Comparison of ENCODE assay signal across 8 cellular contexts in the genomic region with DNA sequence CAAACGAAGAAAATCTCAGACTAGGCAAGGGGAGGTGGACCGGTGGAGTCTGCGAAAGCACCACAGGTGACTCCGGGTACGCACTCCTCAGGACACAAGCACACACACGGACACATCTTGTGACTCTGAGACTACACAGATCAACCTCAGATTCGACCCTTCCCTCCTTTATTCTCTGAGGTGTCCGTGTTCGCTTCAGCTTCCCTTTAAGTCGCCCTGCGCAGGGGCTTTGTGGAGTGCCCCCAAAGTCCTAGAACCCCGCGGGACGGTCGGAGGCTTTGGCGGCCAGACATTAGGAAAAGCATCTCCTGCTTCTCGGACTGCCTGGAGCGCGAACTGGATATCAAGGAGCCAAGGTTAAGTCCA. TPM values are rescaled to one million over a fixed set of nuclear protein-coding genes. Genes with fewer than 3 reads are reported as not detected.
DNase-seq lines count a peak whose midpoint lies in the region; ATAC-seq, FAIRE-seq and TF ChIP-seq lines count a peak whose summit lies in the region.

No MANE protein-coding gene starts in this region.

- H3K27me3 Mint-ChIP-seq in astrocyte (ENCODE audit: low read depth, unreplicated experiment) = peaks cover 72% of the 10 kb centered on the region
- H3K27me3 Mint-ChIP-seq in CD8-positive, alpha-beta memory T cell = peaks cover 31 to 62% of the 10 kb centered on the region in 2 donors

- H3K4me2 ChIP-seq in astrocyte (ENCODE audit: low read length) = peak overlapping the region; percentile 86

- FAIRE-seq in astrocyte (lab: Jason Lieb, UNC) = no peak

- no peaks in the 10 kb centered on the region for H3K79me2 ChIP-seq in astrocyte (ENCODE audit: insufficient read depth, low read length)

- POLR2A ChIA-PET in CD8-positive, alpha-beta memory T cell (lab: Charles Lee) = no interaction called here

- no peak overlapping the region for H3K27ac ChIP-seq in astrocyte (ENCODE audit: low read depth, low read length)
- peak overlapping the region; percentile 74 for H3K27ac ChIP-seq in lower lobe of right lung
- H3K27ac ChIP-seq in testis = no peak overlapping the region
- H3K27ac ChIP-seq in CD8-positive, alpha-beta memory T cell (ENCODE audit: low read depth, low read length) = no peak overlapping the region

- 0 to 1% methylated on average over 5 to 19 of the region's 19 CpGs for WGBS in testis, 2 donors

- no peak overlapping the region for H3K9ac ChIP-seq in astrocyte (ENCODE audit: low read length)

- H3K36me3 Mint-ChIP-seq in astrocyte (ENCODE audit: low read depth, unreplicated experiment) = no peaks in the 10 kb centered on the region
- H3K36me3 Mint-ChIP-seq in CD8-positive, alpha-beta memory T cell = no peaks in the 10 kb centered on the region

- no peaks in the 10 kb centered on the region for H3K36me3 ChIP-seq in astrocyte (ENCODE audit: insufficient read depth, low read length)
- H3K36me3 ChIP-seq in lower lobe of right lung = no peaks in the 10 kb centered on the region
- no peaks in the 10 kb centered on the region for H3K36me3 ChIP-seq in testis (ENCODE audit: low read depth, missing control alignments)
- no peaks in the 10 kb centered on the region for H3K36me3 ChIP-seq in CD8-positive, alpha-beta memory T cell (ENCODE audit: insufficient read depth, low read length)

- H4K20me1 ChIP-seq in astrocyte (ENCODE audit: insufficient read depth, low read length) = no peaks in the 10 kb centered on the region

- DNase-seq in NCI-H1417 (lab: John Stamatoyannopoulos, UW) (peak in 2 of 3 experiments; percentile 50 to 69), NCI-H1417 treated with DMSO at 0.1 percent for 48 hours (lab: John Stamatoyannopoulos, UW) (no peak), astrocyte (ENCODE audit: low read depth) (no peak), lower lobe of right lung (no peak), testis (no peak)
- no peak for DNase-seq in stimulated activated CD4-positive, alpha-beta T cell treated with anti-CD3 and anti-CD28 coated beads, Interleukin-2, amount 100 ng/mL, for 24 hours
- no peak for DNase-seq in CD8-positive, alpha-beta memory T cell
- DNase-seq in stimulated activated CD4-positive, alpha-beta T cell treated with anti-CD3 and anti-CD28 coated beads, Interleukin-4, amount 100 ng/mL, for 1 hour = no peak

- H3K27me3 ChIP-seq in astrocyte (ENCODE audit: insufficient read depth, low read length) (peaks cover 44% of the 10 kb centered on the region), lower lobe of right lung (ENCODE audit: low read depth) (peaks cover 32% of the 10 kb centered on the region), testis (no peaks in the 10 kb centered on the region)
- peaks cover 15% of the 10 kb centered on the region for H3K27me3 ChIP-seq in CD8-positive, alpha-beta memory T cell (ENCODE audit: insufficient read depth, low read length, poor library complexity, severe bottlenecking)

- H3K9me3 Mint-ChIP-seq in astrocyte (ENCODE audit: unreplicated experiment) = peaks cover 2% of the 10 kb centered on the region
- H3K9me3 Mint-ChIP-seq in CD8-positive, alpha-beta memory T cell = no peaks in the 10 kb centered on the region

- no peak for TF ChIP-seq POLR2A in testis (IDR thresholded peaks at IDR 0.05)

- no peak overlapping the region for H3K27ac Mint-ChIP-seq in astrocyte (ENCODE audit: unreplicated experiment)
- no peak overlapping the region for H3K27ac Mint-ChIP-seq in CD8-positive, alpha-beta memory T cell

- H3K4me3 ChIP-seq in astrocyte (ENCODE audit: insufficient read depth, low read depth, low read length) (peak overlapping the region; percentile 44), lower lobe of right lung (peak overlapping the region; percentile 59), testis (peak overlapping the region; percentile 24 to 57)
- H3K4me3 ChIP-seq in CD8-positive, alpha-beta memory T cell (ENCODE audit: low read length) = no peak overlapping the region

- H3K4me1 Mint-ChIP-seq in astrocyte (ENCODE audit: low read depth, unreplicated experiment) = peaks cover 15% of the 10 kb centered on the region
- H3K4me1 Mint-ChIP-seq in CD8-positive, alpha-beta memory T cell = peaks cover 3 to 7% (median 5%) of the 10 kb centered on the region in 3 donors

- ATAC-seq in lower lobe of right lung = peak in 1 of 2 donors; percentile 15

- intact Hi-C loops in lower lobe of right lung (cut with DNase I) (no loop called here), testis (cut with DNase I; ENCODE audit: low total_unique reads) (no loop called here)

- H3K4me1 ChIP-seq in astrocyte (ENCODE audit: insufficient read depth, low read length) (peaks cover 19% of the 10 kb centered on the region), lower lobe of right lung (peaks cover 19% of the 10 kb centered on the region), testis (peaks cover 13% of the 10 kb centered on the region)
- no peaks in the 10 kb centered on the region for H3K4me1 ChIP-seq in CD8-positive, alpha-beta memory T cell (ENCODE audit: insufficient read depth, low read length)

- TF ChIP-seq CTCF in astrocyte (IDR thresholded peaks at IDR 0.05; ENCODE audit: insufficient read depth, low read depth, low read length) = no peak
- no peak for TF ChIP-seq CTCF in lower lobe of right lung (IDR thresholded peaks at IDR 0.05)
- no peak for TF ChIP-seq CTCF in testis (IDR thresholded peaks at IDR 0.05)

- CTCF ChIA-PET in CD8-positive, alpha-beta memory T cell (lab: Charles Lee) = no interaction called here

- no peaks in the 10 kb centered on the region for H3K9me3 ChIP-seq in astrocyte (ENCODE audit: insufficient read depth, low read depth, low read length)
- no peaks in the 10 kb centered on the region for H3K9me3 ChIP-seq in lower lobe of right lung
- H3K9me3 ChIP-seq in testis = no peaks in the 10 kb centered on the region
- no peaks in the 10 kb centered on the region for H3K9me3 ChIP-seq in CD8-positive, alpha-beta memory T cell (ENCODE audit: low read length)

- peak overlapping the region; percentile 36 for H3K4me3 Mint-ChIP-seq in astrocyte (ENCODE audit: unreplicated experiment)
- no peak overlapping the region for H3K4me3 Mint-ChIP-seq in CD8-positive, alpha-beta memory T cell

- H2AFZ ChIP-seq in astrocyte (ENCODE audit: low read depth, low read length) = peak overlapping the region; percentile 71

RNA-seq across cellular contexts. Expression of a gene that starts 0.8 kb away (rescaled TPM):
- total RNA-seq in astrocyte = 0.36 and 0.64 TPM in 2 replicates
- 5.7 TPM for total RNA-seq in lower lobe of right lung
- total RNA-seq in testis = 1 to 10 TPM in 1 of 2 donors, under 1 TPM in 1; 0.68 to 1.1 TPM
- polyA plus RNA-seq in testis (ENCODE audit: insufficient read depth, low read depth, low replicate concordance) = 1.2 TPM
- total RNA-seq in CD8-positive, alpha-beta memory T cell = under 1 TPM; 0.04 to 0.20 TPM
- not detected for polyA plus RNA-seq in CD8-positive, alpha-beta memory T cell

Comparison
In these comparisons a context has a peak if more than half of its experiments do, and no peak if none do; other contexts are left out.
1. DNase-seq: peak in NCI-H1417 (2 of 3); none in NCI-H1417 treated with DMSO at 0.1 percent for 48 hours (single experiment), astrocyte (single experiment), lower lobe of right lung (single experiment), testis (single experiment), stimulated activated CD4-positive, alpha-beta T cell treated with anti-CD3 and anti-CD28 coated beads, Interleukin-2, amount 100 ng/mL, for 24 hours (0 of 2), CD8-positive, alpha-beta memory T cell (0 of 5) and stimulated activated CD4-positive, alpha-beta T cell treated with anti-CD3 and anti-CD28 coated beads, Interleukin-4, amount 100 ng/mL, for 1 hour (single experiment).